12 cellular contexts compared by ENCODE assay signal in genomic region chr21:40049031-40049958, GRCh38.
DNase-seq lines count a peak whose midpoint lies in the region; ATAC-seq and TF ChIP-seq lines count a peak whose summit lies in the region.
"Had no signal": no experiment of that assay in that cellular context is flagged by ENCODE, and none has a peak within 500 bp of the region (broad histone marks: within the 10 kb centered on the region; RNA-seq: fewer than 3 reads in every experiment).

No MANE protein-coding gene starts in this region.

- H3K4me3 ChIP-seq in coronary artery (peak overlapping the region; percentile 1), sigmoid colon (no peak overlapping the region)

- no peak overlapping the region for H3K4me3 Mint-ChIP-seq in glutamatergic neuron (ENCODE audit: unreplicated experiment)
- H3K4me3 Mint-ChIP-seq: nephron had no signal

- H3K4me1 Mint-ChIP-seq in glutamatergic neuron (ENCODE audit: low read depth, unreplicated experiment), result peaks cover 9% of the 10 kb centered on the region

- peak in 1 of 4 donors; percentile 26 for TF ChIP-seq EP300 in sigmoid colon (IDR thresholded peaks at IDR 0.05)

- WGBS in sigmoid colon, 2 donors, result 31 to 46% methylated on average over 11 of the region's 11 CpGs

- H3K9me3 ChIP-seq in sigmoid colon, result no peaks in the 10 kb centered on the region

- ATAC-seq in HG02678 (IDR thresholded peaks at IDR 0.05; ENCODE audit: unreplicated experiment), result no peak
- no peak for ATAC-seq in GM21717 (IDR thresholded peaks at IDR 0.05; ENCODE audit: unreplicated experiment)
- ATAC-seq in HG03457 (IDR thresholded peaks at IDR 0.05; ENCODE audit: unreplicated experiment), result no peak

- in situ Hi-C loops in KBM-7 (cut with MboI; ENCODE audit: low pct_unique_long_range_greater_than_20kb, low sequenced_read_pairs), result no loop called here

- peak; percentile 19 for DNase-seq in KBM-7
- DNase-seq in NCI-H2196 treated with DMSO at 0.1 percent for 48 hours (lab: John Stamatoyannopoulos, UW; ENCODE audit: unreplicated experiment), result peak; percentile 62
- DNase-seq in coronary artery (ENCODE audit: low spot score), result no peak
- peak; percentile 83 for DNase-seq in sigmoid colon
- no peak for DNase-seq in glutamatergic neuron
- DNase-seq: activated effector memory CD4-positive, alpha-beta T cell treated with anti-CD3 and anti-CD28 coated beads, Interleukin-2, amount 50 U/mL, for 16 hours; dermis blood vessel endothelial cell; stimulated activated CD4-positive, alpha-beta T cell treated with anti-CD3 and anti-CD28 coated beads, Interleukin-2, amount 100 ng/mL, for 24 hours had no signal

- H3K36me3 ChIP-seq in sigmoid colon, result no peaks in the 10 kb centered on the region

- peaks cover 2% of the 10 kb centered on the region for H3K9me3 Mint-ChIP-seq in glutamatergic neuron (ENCODE audit: unreplicated experiment)
- H3K9me3 Mint-ChIP-seq: nephron had no signal

- no peaks in the 10 kb centered on the region for H3K27me3 ChIP-seq in sigmoid colon

- peak overlapping the region in 1 of 2 donors; percentile 64 for H3K27ac ChIP-seq in coronary artery
- peak overlapping the region; percentile 84 to 88 (median 85) for H3K27ac ChIP-seq in sigmoid colon

- TF ChIP-seq POLR2A in sigmoid colon (IDR thresholded peaks at IDR 0.05), result no peak

- H3K27ac Mint-ChIP-seq in glutamatergic neuron (ENCODE audit: unreplicated experiment), result no peak overlapping the region

- H3K36me3 Mint-ChIP-seq in glutamatergic neuron (ENCODE audit: unreplicated experiment), result no peaks in the 10 kb centered on the region

- intact Hi-C loops in sigmoid colon (cut with DNase I), result loop anchor here (5.0 kb wide), 2 partner anchors 92 to 162 kb away; no protein-coding TSS in a partner anchor

- peaks cover 0 to 76% (median 62%) of the 10 kb centered on the region in 4 donors for H3K4me1 ChIP-seq in sigmoid colon

- H3K27me3 Mint-ChIP-seq in glutamatergic neuron (ENCODE audit: unreplicated experiment), result no peaks in the 10 kb centered on the region

- TF ChIP-seq CTCF in coronary artery (IDR thresholded peaks at IDR 0.05), result no peak
- TF ChIP-seq CTCF in sigmoid colon (IDR thresholded peaks at IDR 0.05), result no peak
- no peak for TF ChIP-seq CTCF in glutamatergic neuron (IDR thresholded peaks at IDR 0.05; ENCODE audit: partially characterized antibody, unreplicated experiment)

Comparison
In these comparisons a context has a peak if more than half of its experiments do, and no peak if none do; other contexts are left out.
1. DNase-seq: peak in KBM-7 (single experiment), NCI-H2196 treated with DMSO at 0.1 percent for 48 hours (single experiment) and sigmoid colon (single experiment); none in coronary artery (single experiment) and glutamatergic neuron (single experiment).